Comparison of ENCODE assay signal across 18 cellular contexts in the genomic region with DNA sequence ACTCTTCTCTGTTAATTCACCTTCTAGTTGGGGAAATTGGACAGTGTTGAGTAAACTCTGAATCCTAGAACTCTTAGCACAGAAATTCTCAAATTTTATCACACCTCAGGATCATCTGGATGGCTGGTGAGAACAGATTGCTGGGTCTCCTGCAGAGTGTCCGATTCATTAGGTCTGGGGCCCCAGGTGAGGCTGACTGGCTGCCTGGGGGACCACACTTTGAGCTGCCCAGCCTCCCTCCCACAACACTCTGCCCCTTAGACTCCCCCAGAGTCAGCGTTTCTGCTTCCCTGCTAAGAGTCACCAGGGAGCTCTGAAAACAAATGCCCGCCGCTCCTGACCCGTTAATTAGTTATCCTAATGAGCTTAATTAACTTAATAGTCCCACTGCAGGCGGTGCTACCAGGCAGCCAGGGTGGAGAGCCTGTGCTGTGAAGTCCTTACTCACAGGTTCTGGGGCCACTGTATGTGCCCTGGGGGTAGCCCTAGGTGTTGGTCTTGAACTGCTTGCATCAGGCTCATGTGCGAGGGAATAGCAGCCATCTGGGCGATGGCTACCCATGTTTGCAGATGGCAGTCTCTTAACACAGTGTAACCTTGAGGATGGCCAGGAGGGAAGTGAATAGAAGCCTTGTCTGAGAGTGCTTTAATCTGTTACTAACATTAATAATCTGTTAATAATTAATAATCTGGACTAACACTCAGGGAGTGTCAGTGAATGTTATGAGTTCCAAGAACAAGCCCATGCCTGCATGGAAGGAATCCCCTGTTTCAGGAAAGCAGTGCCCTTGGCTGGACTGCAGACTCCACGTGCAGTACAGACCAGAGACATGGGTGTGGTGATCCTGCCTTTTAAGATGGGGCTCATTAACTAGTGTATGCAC. TPM values are rescaled to one million over a fixed set of nuclear protein-coding genes. Genes with fewer than 3 reads are reported as not detected.
DNase-seq lines count a peak whose midpoint lies in the region; ATAC-seq and TF ChIP-seq lines count a peak whose summit lies in the region.
"Had no signal": no experiment of that assay in that cellular context is flagged by ENCODE, and none has a peak within 500 bp of the region (broad histone marks: within the 10 kb centered on the region; RNA-seq: fewer than 3 reads in every experiment).

No MANE protein-coding gene starts in this region.

- H3K36me3 ChIP-seq in HEK293 (ENCODE audit: control insufficient read depth in 2 of 2, insufficient read depth in 1 of 2, low read length in 2 of 2) (peaks cover 0 to 22% of the 10 kb centered on the region in 2 experiments; a peak in 1 of 3 replicates), body of pancreas (replicated peaks in 1 of 2; ENCODE audit: insufficient read depth in 1 of 2, low read depth in 2 of 2) (peaks cover 0 to 2% of the 10 kb centered on the region in 2 donors), esophagus muscularis mucosa (peaks cover 12 to 35% (median 25%) of the 10 kb centered on the region in 4 donors)

- no peaks in the 10 kb centered on the region for H3K9me3 Mint-ChIP-seq in CD4-positive, alpha-beta T cell
- H3K9me3 Mint-ChIP-seq: activated naive CD4-positive, alpha-beta T cell treated with anti-CD3 and anti-CD28 coated beads, Interleukin-2, amount 50 U/mL, for 72 hours had no signal

- peak; percentile 81 for ATAC-seq in body of pancreas
- no peak for ATAC-seq in CD4-positive, alpha-beta T cell (ENCODE audit: poor library complexity)
- ATAC-seq: activated naive CD4-positive, alpha-beta T cell treated with anti-CD3 and anti-CD28 coated beads, Interleukin-2, amount 50 U/mL, for 72 hours; left cardiac atrium had no signal

- TF ChIP-seq EP300 in esophagus muscularis mucosa (IDR thresholded peaks at IDR 0.05): no peak

- intact Hi-C loops in body of pancreas (cut with DNase I): no loop called here
- intact Hi-C loops in CD4-positive, alpha-beta T cell (cut with DNase I, micrococcal nuclease): no loop called here
- intact Hi-C loops in esophagus muscularis mucosa (cut with DNase I): no loop called here

- TF ChIP-seq CTCF in 22Rv1 (IDR thresholded peaks at IDR 0.05): no peak
- no peak for TF ChIP-seq CTCF in HEK293 (tag by site-specific recombination; IDR thresholded peaks at IDR 0.05)
- no peak for TF ChIP-seq CTCF in body of pancreas (IDR thresholded peaks at IDR 0.05)
- no peak for TF ChIP-seq CTCF in CD4-positive, alpha-beta T cell (IDR thresholded peaks at IDR 0.05)
- TF ChIP-seq CTCF in esophagus muscularis mucosa (IDR thresholded peaks at IDR 0.05): no peak

- H3K27ac ChIP-seq in 22Rv1: peak overlapping the region; percentile 45
- H3K27ac ChIP-seq in HEK293 (ENCODE audit: extremely low read depth, low read depth, low read length): no peak overlapping the region
- peak overlapping the region in 2 of 4 donors; percentile 10 to 50 for H3K27ac ChIP-seq in body of pancreas
- no peak overlapping the region for H3K27ac ChIP-seq in CD4-positive, alpha-beta T cell (ENCODE audit: low read depth, low read length)
- no peak overlapping the region for H3K27ac ChIP-seq in esophagus muscularis mucosa (replicated peaks in 1 of 4)
- H3K27ac ChIP-seq: GM23248 had no signal

- no peak overlapping the region for H3K27ac Mint-ChIP-seq in CD4-positive, alpha-beta T cell
- H3K27ac Mint-ChIP-seq: activated naive CD4-positive, alpha-beta T cell treated with anti-CD3 and anti-CD28 coated beads, Interleukin-2, amount 50 U/mL, for 72 hours had no signal

- DNase-seq in body of pancreas (peak in 2 of 4 donors; percentile 23 to 40), kidney tubule cell (ENCODE audit: low spot score) (peak; percentile 73), HuH-7.5 (ENCODE audit: low spot score) (no peak), esophagus muscularis mucosa (ENCODE audit: extremely low spot score) (no peak)
- no peak for DNase-seq in CD4-positive, alpha-beta T cell
- DNase-seq in activated CD4-positive, alpha-beta T cell treated with anti-CD3 and anti-CD28 coated beads, Interleukin-2, amount 50 U/mL, for 48 hours: no peak
- DNase-seq: activated CD4-positive, CD25-positive, alpha-beta regulatory T cell treated with anti-CD3 and anti-CD28 coated beads, Interleukin-2, amount 50 U/mL, for 72 hours; DND-41; GM23248; hypothalamus; left cardiac atrium; NCI-H187 treated with DMSO at 0.1 percent for 48 hours; NCI-H345; stimulated activated CD8-positive, alpha-beta memory T cell treated with anti-CD3 and anti-CD28 coated beads, Interleukin-4, amount 100 ng/mL, for 48 hours; T1000 had no signal

- H3K4me1 ChIP-seq in HEK293 (ENCODE audit: control insufficient read depth, insufficient read depth, low read length): 0 out of 2 replicates have a peak, but pooled peaks cover 3% of the 10 kb centered on the region
- peaks cover 23% of the 10 kb centered on the region for H3K4me1 ChIP-seq in body of pancreas
- H3K4me1 ChIP-seq in esophagus muscularis mucosa: peaks cover 0 to 2% (median 0%) of the 10 kb centered on the region in 4 donors

- H3K36me3 Mint-ChIP-seq in CD4-positive, alpha-beta T cell (ENCODE audit: low read depth): peaks cover 26% of the 10 kb centered on the region
- H3K36me3 Mint-ChIP-seq: activated naive CD4-positive, alpha-beta T cell treated with anti-CD3 and anti-CD28 coated beads, Interleukin-2, amount 50 U/mL, for 72 hours had no signal

- peaks cover 24% of the 10 kb centered on the region for H3K4me1 Mint-ChIP-seq in CD4-positive, alpha-beta T cell (ENCODE audit: low read depth)

- no peaks in the 10 kb centered on the region for H3K27me3 ChIP-seq in body of pancreas
- H3K27me3 ChIP-seq in CD4-positive, alpha-beta T cell (ENCODE audit: control insufficient read depth, insufficient read depth, low read length): no peaks in the 10 kb centered on the region
- H3K27me3 ChIP-seq in esophagus muscularis mucosa: no peaks in the 10 kb centered on the region

- H3K27me3 Mint-ChIP-seq in CD4-positive, alpha-beta T cell: no peaks in the 10 kb centered on the region

- WGBS in body of pancreas, 2 donors: 47 to 65% methylated on average over 8 to 9 of the region's 9 CpGs
- 87% methylated on average over 9 of the region's 9 CpGs for WGBS in esophagus muscularis mucosa

- H3K4me3 Mint-ChIP-seq in CD4-positive, alpha-beta T cell: no peak overlapping the region

- H3K9me3 ChIP-seq in HEK293 (ENCODE audit: control insufficient read depth, insufficient read depth, low read depth, low read length): no peaks in the 10 kb centered on the region
- H3K9me3 ChIP-seq in body of pancreas: no peaks in the 10 kb centered on the region
- H3K9me3 ChIP-seq in CD4-positive, alpha-beta T cell (ENCODE audit: control insufficient read depth, low read length): no peaks in the 10 kb centered on the region
- no peaks in the 10 kb centered on the region for H3K9me3 ChIP-seq in esophagus muscularis mucosa

- POLR2A ChIA-PET in HEK293 (lab: Yijun Ruan, JAX): no interaction called here
- POLR2A ChIA-PET in CD4-positive, alpha-beta T cell (lab: Charles Lee): no interaction called here

- CTCF ChIA-PET in HEK293 (lab: Yijun Ruan, JAX): no interaction called here
- CTCF ChIA-PET in CD4-positive, alpha-beta T cell (lab: Charles Lee): no interaction called here

- H3K4me3 ChIP-seq in HEK293 (ENCODE audit: low read depth, low read length) (no peak overlapping the region), body of pancreas (no peak overlapping the region), esophagus muscularis mucosa (no peak overlapping the region)
- H3K4me3 ChIP-seq: GM23248 had no signal

- TF ChIP-seq POLR2A in body of pancreas (IDR thresholded peaks at IDR 0.05) (peak in 1 of 3 donors; percentile 8), esophagus muscularis mucosa (IDR thresholded peaks at IDR 0.05; ENCODE audit: low read depth) (no peak)

TF ChIP-seq in HEK293, 187 proteins besides CTCF, POLR2A, EP300 and RAD21:
- TF ChIP-seq ZIC2 (tag by site-specific recombination; IDR thresholded peaks at IDR 0.05): peak; percentile 22; the same call in 1 of the 2 replicates
- TF ChIP-seq ZNF16 (tag by site-specific recombination; IDR thresholded peaks at IDR 0.05; ENCODE audit: low read depth): no peak
- TF ChIP-seq GLIS1 (tag by site-specific recombination; IDR thresholded peaks at IDR 0.05): peak; percentile 90
- TF ChIP-seq, protein P1, sequence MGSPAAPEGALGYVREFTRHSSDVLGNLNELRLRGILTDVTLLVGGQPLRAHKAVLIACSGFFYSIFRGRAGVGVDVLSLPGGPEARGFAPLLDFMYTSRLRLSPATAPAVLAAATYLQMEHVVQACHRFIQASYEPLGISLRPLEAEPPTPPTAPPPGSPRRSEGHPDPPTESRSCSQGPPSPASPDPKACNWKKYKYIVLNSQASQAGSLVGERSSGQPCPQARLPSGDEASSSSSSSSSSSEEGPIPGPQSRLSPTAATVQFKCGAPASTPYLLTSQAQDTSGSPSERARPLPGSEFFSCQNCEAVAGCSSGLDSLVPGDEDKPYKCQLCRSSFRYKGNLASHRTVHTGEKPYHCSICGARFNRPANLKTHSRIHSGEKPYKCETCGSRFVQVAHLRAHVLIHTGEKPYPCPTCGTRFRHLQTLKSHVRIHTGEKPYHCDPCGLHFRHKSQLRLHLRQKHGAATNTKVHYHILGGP (tag by site-specific recombination; IDR thresholded peaks at IDR 0.05): no peak
- no peak for TF ChIP-seq ZNF24 (tag by site-specific recombination; IDR thresholded peaks at IDR 0.05)
- no peak for TF ChIP-seq PRDM1 (tag by site-specific recombination; IDR thresholded peaks at IDR 0.05)

RNA-seq across cellular contexts. Expression of a gene that starts 35.6 kb away (rescaled TPM):
- total RNA-seq in body of pancreas (10 to 100 TPM; 15.0 to 22.4 TPM), esophagus muscularis mucosa (10 to 100 TPM; 10.2 to 16.7 (median 13.9) TPM)
- total RNA-seq in CD4-positive, alpha-beta T cell: 10 to 100 TPM; 10.8 to 11.7 TPM
